8 cellular contexts compared by ENCODE assay signal in genomic region chr17:17836250-17836817, GRCh38. TPM values are rescaled to one million over a fixed set of nuclear protein-coding genes. Genes with fewer than 3 reads are reported as not detected.
DNase-seq lines count a peak whose midpoint lies in the region; ATAC-seq and TF ChIP-seq lines count a peak whose summit lies in the region.

No MANE protein-coding gene starts in this region.

- in situ Hi-C loops in astrocyte of the cerebellum (cut with HindIII; ENCODE audit: low sequenced_read_pairs) = no loop called here

- H3K9ac ChIP-seq in rectal smooth muscle tissue (ENCODE audit: low read length) = peak overlapping the region; percentile 81

- H3K27me3 ChIP-seq in rectal smooth muscle tissue (ENCODE audit: control insufficient read depth, insufficient read depth, low read length) (no peaks in the 10 kb centered on the region), vagina (no peaks in the 10 kb centered on the region)

- H3K4me3 ChIP-seq in astrocyte of the cerebellum (ENCODE audit: low read depth, low read length) (peak overlapping the region; percentile 82), rectal smooth muscle tissue (ENCODE audit: low read length) (peak overlapping the region; percentile 79), vagina (peak overlapping the region; percentile 77 to 80)

- peak; percentile 94 to 98 for TF ChIP-seq POLR2A in vagina (IDR thresholded peaks at IDR 0.05)

- no peak for TF ChIP-seq CTCF in astrocyte of the cerebellum (IDR thresholded peaks at IDR 0.05; ENCODE audit: low read depth, low read length, missing control alignments)
- no peak for TF ChIP-seq CTCF in vagina (IDR thresholded peaks at IDR 0.05)

- H3K4me1 ChIP-seq in rectal smooth muscle tissue (ENCODE audit: control insufficient read depth, insufficient read depth, low read length) = peaks cover 41% of the 10 kb centered on the region
- H3K4me1 ChIP-seq in vagina = peaks cover 82% of the 10 kb centered on the region

- intact Hi-C loops in vagina (cut with DNase I) = no loop called here

- H3K27ac ChIP-seq in rectal smooth muscle tissue (ENCODE audit: low read depth, low read length) (peak overlapping the region; percentile 99), vagina (peak overlapping the region; percentile 97)

- ATAC-seq in GM18511 (IDR thresholded peaks at IDR 0.05; ENCODE audit: unreplicated experiment) (peak; percentile 67), HG02973 (IDR thresholded peaks at IDR 0.05; ENCODE audit: unreplicated experiment) (peak; percentile 56)

- DNase-seq in NCI-H1930 (lab: John Stamatoyannopoulos, UW) = peak; percentile 93 to 98
- DNase-seq in T-helper 9 cell = peak; percentile 98
- peak; percentile 82 for DNase-seq in astrocyte of the cerebellum (ENCODE audit: low read depth)
- peak; percentile 97 for DNase-seq in hepatic stellate cell (ENCODE audit: low spot score)
- DNase-seq in vagina (ENCODE audit: extremely low spot score in 2 of 2) = no peak

- H3K36me3 ChIP-seq in rectal smooth muscle tissue (ENCODE audit: control insufficient read depth, insufficient read depth, low read length) (no peaks in the 10 kb centered on the region), vagina (no peaks in the 10 kb centered on the region)

- no peaks in the 10 kb centered on the region for H3K9me3 ChIP-seq in vagina

RNA-seq across cellular contexts. Expression of gene SREBF1, which starts 0.5 kb away (rescaled TPM):
- total RNA-seq in vagina = 84.0 TPM

Comparison
In these comparisons a context has a peak if more than half of its experiments do, and no peak if none do; other contexts are left out.
1. DNase-seq: peak in NCI-H1930 (2 of 2), T-helper 9 cell (single experiment), astrocyte of the cerebellum (single experiment) and hepatic stellate cell (single experiment); none in vagina (0 of 2).
2. Peak in every context shown above with its lines, with median percentiles within 50 percentile points of each other: H3K4me3 ChIP-seq.